In genomic region chr2:221844187-221844586, GRCh38 we compare ENCODE assay signal across 15 cellular contexts.
A peak's percentile ranks its signal among the peaks of the same experiment; 100 is the strongest.
DNase-seq lines count a peak whose midpoint lies in the region; ATAC-seq and TF ChIP-seq lines count a peak whose summit lies in the region.
"Had no signal": no experiment of that assay in that cellular context is flagged by ENCODE, and none has a peak within 500 bp of the region (broad histone marks: within the 10 kb centered on the region; RNA-seq: fewer than 3 reads in every experiment).

No MANE protein-coding gene starts in this region.

- ATAC-seq in GM18858 (IDR thresholded peaks at IDR 0.05; ENCODE audit: unreplicated experiment) (peak; percentile 84), GM21737 (IDR thresholded peaks at IDR 0.05; ENCODE audit: unreplicated experiment) (peak; percentile 56)

- H3K27ac Mint-ChIP-seq in progenitor cell of endocrine pancreas = no peak overlapping the region
- H3K27ac Mint-ChIP-seq: endodermal cell had no signal

- H3K9me3 Mint-ChIP-seq in progenitor cell of endocrine pancreas (ENCODE audit: low read depth) = no peaks in the 10 kb centered on the region
- H3K9me3 Mint-ChIP-seq: endodermal cell had no signal

- no peaks in the 10 kb centered on the region for H3K36me3 Mint-ChIP-seq in progenitor cell of endocrine pancreas (ENCODE audit: insufficient read depth)

- TF ChIP-seq CTCF in breast epithelium (IDR thresholded peaks at IDR 0.05) (no peak), progenitor cell of endocrine pancreas (IDR thresholded peaks at IDR 0.05; ENCODE audit: unreplicated experiment) (no peak)

- H3K4me3 Mint-ChIP-seq in progenitor cell of endocrine pancreas (ENCODE audit: low read depth) = no peak overlapping the region
- H3K4me3 Mint-ChIP-seq: endodermal cell had no signal

- intact Hi-C loops in breast epithelium (cut with DNase I; ENCODE audit: low total_unique reads) = no loop called here

- DNase-seq in NCI-H187 treated with DMSO at 0.1 percent for 48 hours (lab: John Stamatoyannopoulos, UW) (peak; percentile 10), pons (ENCODE audit: low spot score) (peak; percentile 4), breast epithelium (ENCODE audit: low spot score in 2 of 2) (no peak), progenitor cell of endocrine pancreas (ENCODE audit: low spot score, unreplicated experiment) (no peak), KBM-7 (no peak)
- DNase-seq: activated CD4-positive, CD25-positive, alpha-beta regulatory T cell treated with anti-CD3 and anti-CD28 coated beads, Interleukin-2, amount 50 U/mL, for 72 hours; brain microvascular endothelial cell; Calu3; endodermal cell; left ventricle myocardium inferior; NCI-H1930; SK-N-SH; stimulated activated CD4-positive, alpha-beta T cell treated with anti-CD3 and anti-CD28 coated beads, Interleukin-15, amount 100 ng/mL, for 24 hours had no signal

- no peak overlapping the region for H3K27ac ChIP-seq in breast epithelium
- H3K27ac ChIP-seq: brain microvascular endothelial cell had no signal

- peaks cover 1% of the 10 kb centered on the region for H3K4me1 Mint-ChIP-seq in progenitor cell of endocrine pancreas (ENCODE audit: low read depth)

- no peaks in the 10 kb centered on the region for H3K9me3 ChIP-seq in breast epithelium
- H3K9me3 ChIP-seq: left ventricle myocardium inferior had no signal

- no peaks in the 10 kb centered on the region for H3K27me3 ChIP-seq in breast epithelium
- H3K27me3 ChIP-seq: brain microvascular endothelial cell had no signal

- no peak overlapping the region for H3K4me3 ChIP-seq in breast epithelium
- H3K4me3 ChIP-seq: left ventricle myocardium inferior had no signal

- H3K36me3 ChIP-seq in breast epithelium = no peaks in the 10 kb centered on the region
- H3K36me3 ChIP-seq: brain microvascular endothelial cell, left ventricle myocardium inferior had no signal

- no peak for TF ChIP-seq POLR2A in breast epithelium (IDR thresholded peaks at IDR 0.05)

- no peaks in the 10 kb centered on the region for H3K4me1 ChIP-seq in breast epithelium

- in situ Hi-C loops in KBM-7 (cut with MboI; ENCODE audit: low pct_unique_long_range_greater_than_20kb, low sequenced_read_pairs) = no loop called here

- H3K27me3 Mint-ChIP-seq in progenitor cell of endocrine pancreas = no peaks in the 10 kb centered on the region

Comparison
In these comparisons a context has a peak if more than half of its experiments do, and no peak if none do; other contexts are left out.
1. DNase-seq: peak in NCI-H187 treated with DMSO at 0.1 percent for 48 hours (single experiment) and pons (single experiment); none in breast epithelium (0 of 2), progenitor cell of endocrine pancreas (single experiment) and KBM-7 (single experiment).